In the genomic region with DNA sequence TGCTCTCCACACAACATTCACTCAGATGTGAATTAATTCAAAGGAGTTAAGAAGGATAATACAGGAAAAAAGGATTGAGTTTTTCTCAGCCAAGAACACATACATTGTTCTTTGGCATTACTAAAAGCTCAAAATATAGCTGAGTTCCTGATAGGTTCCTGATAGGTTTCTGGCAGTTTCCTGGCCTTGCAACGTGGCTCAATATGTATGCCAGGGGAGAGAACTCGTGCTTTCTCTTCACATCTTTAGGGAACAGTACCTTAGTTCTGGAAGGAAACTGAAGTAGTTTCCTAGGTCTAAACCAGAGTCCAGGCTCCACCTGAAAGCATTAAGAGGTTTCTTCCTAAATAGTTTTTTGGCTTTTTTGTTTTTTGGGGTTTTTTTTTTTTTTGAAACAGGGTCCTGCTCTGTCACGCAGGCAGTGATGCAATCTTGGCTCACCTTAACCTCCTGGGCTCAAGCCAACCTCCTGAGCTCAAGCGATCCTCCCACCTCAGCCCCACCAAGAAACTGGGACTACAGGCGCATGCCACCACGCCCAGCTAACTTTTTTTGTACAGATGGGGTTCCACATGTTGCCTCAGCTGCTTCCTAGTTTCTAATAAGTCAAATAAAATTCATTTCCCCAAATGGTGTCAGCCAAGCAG, we compare ENCODE assay signal across 26 cellular contexts. TPM values are rescaled to one million over a fixed set of nuclear protein-coding genes. Genes with fewer than 3 reads are reported as not detected.
DNase-seq lines count a peak whose midpoint lies in the region; ATAC-seq, FAIRE-seq and TF ChIP-seq lines count a peak whose summit lies in the region.
"Had no signal": no experiment of that assay in that cellular context is flagged by ENCODE, and none has a peak within 500 bp of the region (broad histone marks: within the 10 kb centered on the region; RNA-seq: fewer than 3 reads in every experiment).

No MANE protein-coding gene starts in this region.

- H3K4me1 Mint-ChIP-seq in activated naive CD4-positive, alpha-beta T cell treated with anti-CD3 and anti-CD28 coated beads, Interleukin-2, amount 50 U/mL, for 24 hours, result peaks cover 5% of the 10 kb centered on the region

- H3K27ac ChIP-seq in mammary epithelial cell (ENCODE audit: insufficient read depth, low read depth, low read length) (peak overlapping the region; percentile 40), keratinocyte (ENCODE audit: control insufficient read depth, insufficient read depth, low read length) (peak overlapping the region; percentile 72)
- H3K27ac ChIP-seq: BLaER1 treated with 17β-estradiol and CSF1 and Interleukin-3, amounts not matched to agents 10 nM and 100 nM; esophagus muscularis mucosa; left lung; neutrophil had no signal

- dilution Hi-C loops in mammary epithelial cell (cut with HindIII; ENCODE audit: low sequenced_read_pairs), result no loop called here
- dilution Hi-C loops in keratinocyte (cut with MboI; ENCODE audit: extremely low pct_ligation_motif_present, low sequenced_read_pairs), result no loop called here

- FAIRE-seq in keratinocyte (lab: Jason Lieb, UNC) (peak; percentile 13), frontal cortex (lab: Jason Lieb, UNC) (no peak)
- FAIRE-seq: A204.1, D721Med had no signal

- H3K4me2 ChIP-seq in mammary epithelial cell (ENCODE audit: insufficient read depth, low read depth, low read length) (peak overlapping the region; percentile 7), keratinocyte (ENCODE audit: control insufficient read depth, extremely low read depth, insufficient read depth, low read depth, low read length) (peak overlapping the region; percentile 20)
- H3K4me2 ChIP-seq: BLaER1 treated with 17β-estradiol and CSF1 and Interleukin-3, amounts not matched to agents 10 nM and 100 nM had no signal

- no peak for ATAC-seq in activated naive CD4-positive, alpha-beta T cell treated with anti-CD3 and anti-CD28 coated beads, Interleukin-2, amount 50 U/mL, for 72 hours
- ATAC-seq: left lung; stimulated activated naive CD8-positive, alpha-beta T cell treated with anti-CD3 and anti-CD28 coated beads, Interleukin-15, amount 100 ng/mL, for 72 hours had no signal

- H2AFZ ChIP-seq in mammary epithelial cell (ENCODE audit: low read depth, low read length), result no peak overlapping the region
- no peak overlapping the region for H2AFZ ChIP-seq in keratinocyte (ENCODE audit: control insufficient read depth, low read length)

- H4K20me1 ChIP-seq in mammary epithelial cell (ENCODE audit: insufficient read depth, low read length), result no peaks in the 10 kb centered on the region
- no peaks in the 10 kb centered on the region for H4K20me1 ChIP-seq in keratinocyte (ENCODE audit: control insufficient read depth, extremely low read depth, insufficient read depth, low read length)

- CTCF ChIA-PET in mammary epithelial cell (lab: Charles Lee; ENCODE audit: low non-redundant PET), result interaction anchor here (0.7 kb wide), 1 partner anchor 272 kb away, joined by 11 read pairs; no protein-coding TSS in a partner anchor

- intact Hi-C loops in mammary epithelial cell (cut with micrococcal nuclease), result loop anchor here (5.0 kb wide), 1 partner anchor 145 kb away; a partner anchor contains a TSS

- H3K9ac ChIP-seq in mammary epithelial cell (ENCODE audit: insufficient read depth, low read length) (no peak overlapping the region), keratinocyte (ENCODE audit: control insufficient read depth, extremely low read depth, insufficient read depth, low read length) (peak overlapping the region; percentile 39)
- H3K9ac ChIP-seq: BLaER1 treated with 17β-estradiol and CSF1 and Interleukin-3, amounts not matched to agents 10 nM and 100 nM had no signal

- H3K27ac Mint-ChIP-seq in activated naive CD4-positive, alpha-beta T cell treated with anti-CD3 and anti-CD28 coated beads, Interleukin-2, amount 50 U/mL, for 24 hours, result peak overlapping the region; percentile 68
- peak overlapping the region in 1 of 2 donors; percentile 33 for H3K27ac Mint-ChIP-seq in activated naive CD4-positive, alpha-beta T cell treated with anti-CD3 and anti-CD28 coated beads, Interleukin-2, amount 50 U/mL, for 72 hours

- H3K9me3 ChIP-seq in mammary epithelial cell (replicated peaks; ENCODE audit: insufficient read depth, low read length) (no peaks in the 10 kb centered on the region), keratinocyte (ENCODE audit: control insufficient read depth, low read depth, low read length) (no peaks in the 10 kb centered on the region)
- H3K9me3 ChIP-seq: esophagus muscularis mucosa, left lung, neutrophil had no signal

- no peaks in the 10 kb centered on the region for H3K27me3 ChIP-seq in mammary epithelial cell (ENCODE audit: insufficient read depth, low read length)
- H3K27me3 ChIP-seq in keratinocyte (ENCODE audit: control insufficient read depth, extremely low read depth, insufficient read depth, low read length), result no peaks in the 10 kb centered on the region
- H3K27me3 ChIP-seq: BLaER1 treated with 17β-estradiol and CSF1 and Interleukin-3, amounts not matched to agents 10 nM and 100 nM; esophagus muscularis mucosa; left lung; neutrophil had no signal

- no peak overlapping the region for H3K4me3 ChIP-seq in mammary epithelial cell (replicated peaks in 1 of 3; ENCODE audit: insufficient read depth in 1 of 3, low read depth in 2 of 3, low read length in 3 of 3)
- no peak overlapping the region for H3K4me3 ChIP-seq in keratinocyte (ENCODE audit: control insufficient read depth in 2 of 3, extremely low read depth in 1 of 3, insufficient read depth in 2 of 3, low read depth in 1 of 3, low read length in 3 of 3)
- H3K4me3 ChIP-seq: BLaER1 treated with 17β-estradiol and CSF1 and Interleukin-3, amounts not matched to agents 10 nM and 100 nM; esophagus muscularis mucosa; left lung had no signal

- no peak for DNase-seq in activated naive CD4-positive, alpha-beta T cell treated with anti-CD3 and anti-CD28 coated beads, Interleukin-2, amount 50 U/mL, for 72 hours (ENCODE audit: low spot score in 2 of 2)
- peak; percentile 23 for DNase-seq in mammary epithelial cell
- peak; percentile 7 for DNase-seq in keratinocyte (ENCODE audit: low read depth, low spot score)
- peak; percentile 47 for DNase-seq in ureter (ENCODE audit: low spot score)
- DNase-seq in activated CD4-positive, alpha-beta T cell treated with anti-CD3 and anti-CD28 coated beads for 1 hour, result no peak
- no peak for DNase-seq in activated CD4-positive, CD25-positive, alpha-beta regulatory T cell treated with anti-CD3 and anti-CD28 coated beads, Interleukin-2, amount 50 U/mL, for 72 hours
- DNase-seq in frontal cortex (ENCODE audit: low spot score in 2 of 2), result no peak
- DNase-seq: activated gamma-delta T cell treated with Interleukin-2 at 50 U/mL for 16 hours; amygdala; central memory CD4-positive, alpha-beta T cell; left lung; MM.1S; NCI-H146; NCI-H748 treated with DMSO at 0.1 percent for 48 hours; OCI-M1; SIG-M5; stimulated activated CD4-positive, alpha-beta T cell treated with anti-CD3 and anti-CD28 coated beads, Interleukin-4, amount 100 ng/mL, for 24 hours; stimulated activated naive CD8-positive, alpha-beta T cell treated with anti-CD3 and anti-CD28 coated beads, Interleukin-15, amount 100 ng/mL, for 72 hours; T-helper 1 cell; trophoblast cell had no signal

- no peaks in the 10 kb centered on the region for H3K9me1 ChIP-seq in keratinocyte (ENCODE audit: control insufficient read depth, extremely low read depth, insufficient read depth, low read length)

- H3K79me2 ChIP-seq in mammary epithelial cell (ENCODE audit: insufficient read depth, low read length) (no peaks in the 10 kb centered on the region), keratinocyte (ENCODE audit: control insufficient read depth, insufficient read depth, low read length) (no peaks in the 10 kb centered on the region)

- no peak overlapping the region for H3K4me3 Mint-ChIP-seq in activated naive CD4-positive, alpha-beta T cell treated with anti-CD3 and anti-CD28 coated beads, Interleukin-2, amount 50 U/mL, for 24 hours
- H3K4me3 Mint-ChIP-seq: stimulated activated naive CD8-positive, alpha-beta T cell treated with anti-CD3 and anti-CD28 coated beads, Interleukin-15, amount 100 ng/mL, for 72 hours had no signal

- no TSS peak for BruUV-seq in mammary epithelial cell (replicated peaks; lab: Mats Ljungman, UMichigan)

- WGBS in mammary epithelial cell (ENCODE audit: low coverage, missing lambda C conversion rate), result 55% methylated on average over 6 of the region's 6 CpGs

- H3K36me3 ChIP-seq in mammary epithelial cell (ENCODE audit: insufficient read depth, low read length) (peaks cover 18% of the 10 kb centered on the region), keratinocyte (ENCODE audit: control insufficient read depth in 2 of 2, extremely low read depth in 1 of 2, insufficient read depth in 2 of 2, low read length in 2 of 2) (peaks cover 4 to 7% of the 10 kb centered on the region in 2 experiments)

- no peaks in the 10 kb centered on the region for H3K9me3 Mint-ChIP-seq in activated naive CD4-positive, alpha-beta T cell treated with anti-CD3 and anti-CD28 coated beads, Interleukin-2, amount 50 U/mL, for 24 hours
- H3K9me3 Mint-ChIP-seq in activated naive CD4-positive, alpha-beta T cell treated with anti-CD3 and anti-CD28 coated beads, Interleukin-2, amount 50 U/mL, for 72 hours, result peaks cover 0 to 2% of the 10 kb centered on the region in 2 donors

- in situ Hi-C loops in mammary epithelial cell (cut with MboI; ENCODE audit: low sequenced_read_pairs in 2 of 2), result loop anchor here in 1 of 2 donors (25.0 kb wide), 1 partner anchor 105 kb away; no protein-coding TSS in a partner anchor

- no peaks in the 10 kb centered on the region for H3K27me3 Mint-ChIP-seq in activated naive CD4-positive, alpha-beta T cell treated with anti-CD3 and anti-CD28 coated beads, Interleukin-2, amount 50 U/mL, for 24 hours
- H3K27me3 Mint-ChIP-seq: stimulated activated naive CD8-positive, alpha-beta T cell treated with anti-CD3 and anti-CD28 coated beads, Interleukin-15, amount 100 ng/mL, for 72 hours had no signal

- TF ChIP-seq CTCF in mammary epithelial cell (conservative IDR thresholded peaks at IDR 0.05 in 1 of 2, IDR thresholded peaks at IDR 0.05 in 1 of 2; ENCODE audit: extremely low read depth in 1 of 2, insufficient read depth in 1 of 2, low read depth in 1 of 2, low read length in 2 of 2) (no peak), keratinocyte (optimal IDR thresholded peaks at IDR 0.05 in 1 of 3, IDR thresholded peaks at IDR 0.05 in 1 of 3, conservative IDR thresholded peaks at IDR 0.05 in 1 of 3; ENCODE audit: extremely low read depth in 1 of 3, insufficient read depth in 2 of 3, low read length in 3 of 3) (no peak)

- peaks cover 13% of the 10 kb centered on the region for H3K36me3 Mint-ChIP-seq in activated naive CD4-positive, alpha-beta T cell treated with anti-CD3 and anti-CD28 coated beads, Interleukin-2, amount 50 U/mL, for 24 hours
- peaks cover 2 to 3% of the 10 kb centered on the region in 2 donors for H3K36me3 Mint-ChIP-seq in activated naive CD4-positive, alpha-beta T cell treated with anti-CD3 and anti-CD28 coated beads, Interleukin-2, amount 50 U/mL, for 72 hours

- H3K4me1 ChIP-seq in mammary epithelial cell (ENCODE audit: insufficient read depth, low read length), result no peaks in the 10 kb centered on the region
- peaks cover 11% of the 10 kb centered on the region for H3K4me1 ChIP-seq in keratinocyte (ENCODE audit: control insufficient read depth, extremely low read depth, insufficient read depth, low read length)
- H3K4me1 ChIP-seq: left lung had no signal

RNA-seq across cellular contexts. Expression of a gene that starts 42.8 kb away (rescaled TPM):
- 10 to 100 TPM; 19.7 to 25.9 TPM for total RNA-seq in activated naive CD4-positive, alpha-beta T cell treated with anti-CD3 and anti-CD28 coated beads, Interleukin-2, amount 50 U/mL, for 72 hours
- total RNA-seq in mammary epithelial cell, result 10 to 100 TPM; 14.9 to 16.2 TPM
- polyA plus RNA-seq in mammary epithelial cell, result 3.4 TPM
- 1.4 TPM for polyA minus RNA-seq in mammary epithelial cell
- polyA plus RNA-seq in keratinocyte, result 5.7 to 12.1 TPM (median 7.4 TPM) in 3 replicates
- polyA plus RNA-seq in keratinocyte (2011; ENCODE audit: low read depth), result 17.0 TPM
- 6.1 and 11.5 TPM in 2 replicates for polyA plus RNA-seq in keratinocyte (2011; cell fraction: cytosol; rRNA removed)
- 9.1 and 11.7 TPM in 2 replicates for polyA plus RNA-seq in keratinocyte (2011; cell fraction: nucleus; rRNA removed)
- 7.1 and 11.7 TPM in 2 replicates for polyA plus RNA-seq in keratinocyte (2012; ENCODE audit: low replicate concordance)
- 0.49 to 11.1 TPM (median 4.6 TPM) in 3 replicates for polyA minus RNA-seq in keratinocyte
- 6.1 TPM for polyA minus RNA-seq in keratinocyte (2011; cell fraction: cytosol; rRNA and poly(A)+ RNA removed)
- polyA minus RNA-seq in keratinocyte (2011; cell fraction: nucleus; rRNA and poly(A)+ RNA removed), result 8.1 and 14.0 TPM in 2 replicates
- 22.0 TPM for total RNA-seq in ureter
- total RNA-seq in frontal cortex, result 43.2 TPM

RNA-seq across cellular contexts. Expression of a gene that starts 54.4 kb away (rescaled TPM):
- 100 to 1,000 TPM in 1 of 2 donors, 10 to 100 TPM in 1; 88.2 to 135 TPM for total RNA-seq in activated naive CD4-positive, alpha-beta T cell treated with anti-CD3 and anti-CD28 coated beads, Interleukin-2, amount 50 U/mL, for 72 hours
- total RNA-seq in mammary epithelial cell, result 10 to 100 TPM in 1 of 2 donors, 1 to 10 TPM in 1; 7.5 to 68.6 TPM
- 21.0 TPM for polyA plus RNA-seq in mammary epithelial cell
- polyA minus RNA-seq in mammary epithelial cell, result 15.4 TPM
- 32.6 to 137 TPM (median 43.0 TPM) in 3 replicates for polyA plus RNA-seq in keratinocyte
- polyA plus RNA-seq in keratinocyte (2011; ENCODE audit: low read depth), result 184 TPM
- 37.8 and 39.2 TPM in 2 replicates for polyA plus RNA-seq in keratinocyte (2011; cell fraction: cytosol; rRNA removed)
- polyA plus RNA-seq in keratinocyte (2011; cell fraction: nucleus; rRNA removed), result 10.5 and 17.1 TPM in 2 replicates
- 28.5 and 113 TPM in 2 replicates for polyA plus RNA-seq in keratinocyte (2012; ENCODE audit: low replicate concordance)
- polyA minus RNA-seq in keratinocyte, result 2.4 to 6.8 TPM (median 3.7 TPM) in 3 replicates
- polyA minus RNA-seq in keratinocyte (2011; cell fraction: cytosol; rRNA and poly(A)+ RNA removed), result 26.9 TPM
- polyA minus RNA-seq in keratinocyte (2011; cell fraction: nucleus; rRNA and poly(A)+ RNA removed), result 9.9 and 14.0 TPM in 2 replicates
- total RNA-seq in ureter, result 55.8 TPM
- total RNA-seq in frontal cortex, result 34.2 TPM

Comparison
In these comparisons a context has a peak if more than half of its experiments do, and no peak if none do; other contexts are left out.
1. DNase-seq: peak in mammary epithelial cell (single experiment), keratinocyte (single experiment) and ureter (single experiment); none in activated naive CD4-positive, alpha-beta T cell treated with anti-CD3 and anti-CD28 coated beads, Interleukin-2, amount 50 U/mL, for 72 hours (0 of 2), activated CD4-positive, alpha-beta T cell treated with anti-CD3 and anti-CD28 coated beads for 1 hour (single experiment), activated CD4-positive, CD25-positive, alpha-beta regulatory T cell treated with anti-CD3 and anti-CD28 coated beads, Interleukin-2, amount 50 U/mL, for 72 hours (single experiment) and frontal cortex (0 of 2).